In the genomic region with DNA sequence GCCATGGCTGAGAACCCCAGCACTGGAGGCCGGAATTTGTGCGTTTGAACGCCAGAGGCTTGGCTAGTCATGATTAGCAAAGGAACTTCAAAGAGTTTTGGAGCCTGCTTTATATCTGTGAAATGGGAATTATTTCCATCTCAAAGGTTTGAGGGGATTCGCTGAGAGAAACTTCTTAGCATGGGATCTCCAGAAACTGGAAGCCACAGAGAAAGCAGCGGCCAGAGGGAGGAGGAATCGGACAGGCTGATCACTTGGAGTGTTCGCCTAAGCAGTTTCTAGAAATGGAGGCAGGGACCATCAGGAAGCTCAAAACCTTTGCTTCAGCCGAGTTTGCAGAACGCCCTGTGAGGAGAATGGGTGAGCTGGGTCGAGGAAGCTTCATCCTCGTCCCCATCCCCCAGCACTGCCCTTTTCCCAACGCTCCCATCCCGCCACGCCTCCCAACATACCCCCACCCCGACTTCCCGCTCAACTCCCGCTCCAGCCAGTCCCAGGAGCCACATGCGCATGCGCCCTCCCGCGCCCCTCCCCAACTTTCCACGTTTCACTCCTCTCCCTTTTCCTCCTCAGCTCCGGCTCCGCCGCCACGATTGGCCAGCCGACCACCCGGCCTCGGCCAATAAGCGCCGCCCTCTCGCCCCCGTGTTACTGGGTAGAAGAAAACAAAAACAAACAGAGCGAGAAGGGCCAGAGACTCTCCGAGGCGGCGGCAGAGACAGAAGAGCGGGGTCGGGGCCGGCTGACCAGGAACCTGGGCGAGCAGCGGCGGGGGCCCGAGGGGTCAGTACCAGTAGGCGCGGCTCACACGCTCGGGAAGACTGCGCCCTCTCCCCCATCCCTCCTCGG, we compare ENCODE assay signal across 8 cellular contexts.
A peak's percentile ranks its signal among the peaks of the same experiment; 100 is the strongest.
DNase-seq lines count a peak whose midpoint lies in the region; ATAC-seq, FAIRE-seq and TF ChIP-seq lines count a peak whose summit lies in the region.

A gene (plus strand): TSS at position 693 of the 849 bp plus-strand sequence. CDS start 4,100 bp downstream, outside the sequence.

- peak; percentile 77 for ATAC-seq in HG03442 (IDR thresholded peaks at IDR 0.05; ENCODE audit: unreplicated experiment)

- DNase-seq in AML-193 (lab: John Stamatoyannopoulos, UW) (peak; percentile 88 to 91), NCI-H524 (lab: John Stamatoyannopoulos, UW) (peak; percentile 79 to 90), kidney tubule cell (ENCODE audit: low spot score) (peak; percentile 97)
- peak; percentile 98 for DNase-seq in activated CD4-positive, alpha-beta T cell treated with anti-CD3 and anti-CD28 coated beads for 48 hours
- DNase-seq in stimulated activated CD4-positive, alpha-beta T cell treated with anti-CD3 and anti-CD28 coated beads, Interleukin-1b, Interleukin-23, amount 100 ng/mL, for 24 hours (ENCODE audit: low read depth in 4 of 4, low spot score in 1 of 4): peak; percentile 83 to 96 (median 88)

- FAIRE-seq in colon (lab: Jason Lieb, UNC): peak; percentile 5

- TF ChIP-seq POLR2A in GM19193 (IDR thresholded peaks at IDR 0.05; ENCODE audit: extremely low read depth, insufficient read depth, insufficient read length): peak; percentile 87

Comparison
In these comparisons a context has a peak if more than half of its experiments do, and no peak if none do; other contexts are left out.
1. Peak in every context shown above with its lines: DNase-seq and ATAC-seq.